Comparison of ENCODE assay signal across 1 cellular context in the genomic region with DNA sequence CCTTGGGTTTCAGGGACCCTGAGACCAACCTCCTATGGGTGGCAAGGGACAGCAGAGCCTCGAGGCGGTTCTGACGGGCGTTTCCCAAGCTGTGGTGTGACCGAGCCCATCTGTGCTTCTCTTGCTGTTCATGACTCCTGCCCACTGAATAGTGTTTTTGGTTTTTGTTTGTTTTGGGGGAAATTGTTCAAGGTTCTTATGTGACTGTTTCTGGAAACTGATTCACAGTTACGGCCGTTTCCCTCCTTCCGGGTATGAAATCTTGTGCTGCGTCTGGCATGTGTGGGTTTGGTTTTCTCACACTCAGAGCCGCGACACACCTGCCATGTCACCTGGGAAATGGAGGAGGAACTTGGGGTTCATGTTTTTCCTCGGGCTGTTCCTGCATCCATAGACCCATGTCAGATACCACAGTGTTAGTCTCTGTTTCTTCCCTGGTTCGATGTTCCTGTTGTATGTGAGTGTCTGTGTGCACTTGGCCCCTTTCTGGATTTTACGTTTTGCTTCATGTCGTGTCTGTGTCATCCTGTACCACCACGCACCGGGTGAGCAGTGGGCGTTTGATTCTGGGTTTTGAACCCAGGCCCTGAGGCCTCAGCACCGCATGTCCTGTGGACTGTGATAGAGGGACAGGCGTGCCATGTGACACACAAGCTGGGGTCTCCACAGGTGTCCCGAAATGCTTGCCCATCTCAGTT.
TF ChIP-seq lines count a peak whose summit lies in the region.

No MANE protein-coding gene starts in this region.

TF ChIP-seq in H1, 55 proteins besides CTCF, POLR2A, EP300 and RAD21:
- TF ChIP-seq FOSL1 (IDR thresholded peaks at IDR 0.05; ENCODE audit: insufficient read depth, low read depth, low read length), result no peak
- no peak for TF ChIP-seq RFX5 (IDR thresholded peaks at IDR 0.05; ENCODE audit: borderline replicate concordance, low read depth, low read length)
- no peak for TF ChIP-seq SP2 (IDR thresholded peaks at IDR 0.05; ENCODE audit: low read length)
- TF ChIP-seq TCF12 (IDR thresholded peaks at IDR 0.05; ENCODE audit: low read depth, low read length), result no peak
- TF ChIP-seq JUN (IDR thresholded peaks at IDR 0.05; ENCODE audit: low read depth, low read length), result no peak
- TF ChIP-seq TAF7 (optimal IDR thresholded peaks at IDR 0.05; ENCODE audit: borderline replicate concordance, low read depth, low read length), result no peak
- TF ChIP-seq TAF1 (IDR thresholded peaks at IDR 0.05; ENCODE audit: low read depth, low read length), result no peak
- TF ChIP-seq, protein P1, sequence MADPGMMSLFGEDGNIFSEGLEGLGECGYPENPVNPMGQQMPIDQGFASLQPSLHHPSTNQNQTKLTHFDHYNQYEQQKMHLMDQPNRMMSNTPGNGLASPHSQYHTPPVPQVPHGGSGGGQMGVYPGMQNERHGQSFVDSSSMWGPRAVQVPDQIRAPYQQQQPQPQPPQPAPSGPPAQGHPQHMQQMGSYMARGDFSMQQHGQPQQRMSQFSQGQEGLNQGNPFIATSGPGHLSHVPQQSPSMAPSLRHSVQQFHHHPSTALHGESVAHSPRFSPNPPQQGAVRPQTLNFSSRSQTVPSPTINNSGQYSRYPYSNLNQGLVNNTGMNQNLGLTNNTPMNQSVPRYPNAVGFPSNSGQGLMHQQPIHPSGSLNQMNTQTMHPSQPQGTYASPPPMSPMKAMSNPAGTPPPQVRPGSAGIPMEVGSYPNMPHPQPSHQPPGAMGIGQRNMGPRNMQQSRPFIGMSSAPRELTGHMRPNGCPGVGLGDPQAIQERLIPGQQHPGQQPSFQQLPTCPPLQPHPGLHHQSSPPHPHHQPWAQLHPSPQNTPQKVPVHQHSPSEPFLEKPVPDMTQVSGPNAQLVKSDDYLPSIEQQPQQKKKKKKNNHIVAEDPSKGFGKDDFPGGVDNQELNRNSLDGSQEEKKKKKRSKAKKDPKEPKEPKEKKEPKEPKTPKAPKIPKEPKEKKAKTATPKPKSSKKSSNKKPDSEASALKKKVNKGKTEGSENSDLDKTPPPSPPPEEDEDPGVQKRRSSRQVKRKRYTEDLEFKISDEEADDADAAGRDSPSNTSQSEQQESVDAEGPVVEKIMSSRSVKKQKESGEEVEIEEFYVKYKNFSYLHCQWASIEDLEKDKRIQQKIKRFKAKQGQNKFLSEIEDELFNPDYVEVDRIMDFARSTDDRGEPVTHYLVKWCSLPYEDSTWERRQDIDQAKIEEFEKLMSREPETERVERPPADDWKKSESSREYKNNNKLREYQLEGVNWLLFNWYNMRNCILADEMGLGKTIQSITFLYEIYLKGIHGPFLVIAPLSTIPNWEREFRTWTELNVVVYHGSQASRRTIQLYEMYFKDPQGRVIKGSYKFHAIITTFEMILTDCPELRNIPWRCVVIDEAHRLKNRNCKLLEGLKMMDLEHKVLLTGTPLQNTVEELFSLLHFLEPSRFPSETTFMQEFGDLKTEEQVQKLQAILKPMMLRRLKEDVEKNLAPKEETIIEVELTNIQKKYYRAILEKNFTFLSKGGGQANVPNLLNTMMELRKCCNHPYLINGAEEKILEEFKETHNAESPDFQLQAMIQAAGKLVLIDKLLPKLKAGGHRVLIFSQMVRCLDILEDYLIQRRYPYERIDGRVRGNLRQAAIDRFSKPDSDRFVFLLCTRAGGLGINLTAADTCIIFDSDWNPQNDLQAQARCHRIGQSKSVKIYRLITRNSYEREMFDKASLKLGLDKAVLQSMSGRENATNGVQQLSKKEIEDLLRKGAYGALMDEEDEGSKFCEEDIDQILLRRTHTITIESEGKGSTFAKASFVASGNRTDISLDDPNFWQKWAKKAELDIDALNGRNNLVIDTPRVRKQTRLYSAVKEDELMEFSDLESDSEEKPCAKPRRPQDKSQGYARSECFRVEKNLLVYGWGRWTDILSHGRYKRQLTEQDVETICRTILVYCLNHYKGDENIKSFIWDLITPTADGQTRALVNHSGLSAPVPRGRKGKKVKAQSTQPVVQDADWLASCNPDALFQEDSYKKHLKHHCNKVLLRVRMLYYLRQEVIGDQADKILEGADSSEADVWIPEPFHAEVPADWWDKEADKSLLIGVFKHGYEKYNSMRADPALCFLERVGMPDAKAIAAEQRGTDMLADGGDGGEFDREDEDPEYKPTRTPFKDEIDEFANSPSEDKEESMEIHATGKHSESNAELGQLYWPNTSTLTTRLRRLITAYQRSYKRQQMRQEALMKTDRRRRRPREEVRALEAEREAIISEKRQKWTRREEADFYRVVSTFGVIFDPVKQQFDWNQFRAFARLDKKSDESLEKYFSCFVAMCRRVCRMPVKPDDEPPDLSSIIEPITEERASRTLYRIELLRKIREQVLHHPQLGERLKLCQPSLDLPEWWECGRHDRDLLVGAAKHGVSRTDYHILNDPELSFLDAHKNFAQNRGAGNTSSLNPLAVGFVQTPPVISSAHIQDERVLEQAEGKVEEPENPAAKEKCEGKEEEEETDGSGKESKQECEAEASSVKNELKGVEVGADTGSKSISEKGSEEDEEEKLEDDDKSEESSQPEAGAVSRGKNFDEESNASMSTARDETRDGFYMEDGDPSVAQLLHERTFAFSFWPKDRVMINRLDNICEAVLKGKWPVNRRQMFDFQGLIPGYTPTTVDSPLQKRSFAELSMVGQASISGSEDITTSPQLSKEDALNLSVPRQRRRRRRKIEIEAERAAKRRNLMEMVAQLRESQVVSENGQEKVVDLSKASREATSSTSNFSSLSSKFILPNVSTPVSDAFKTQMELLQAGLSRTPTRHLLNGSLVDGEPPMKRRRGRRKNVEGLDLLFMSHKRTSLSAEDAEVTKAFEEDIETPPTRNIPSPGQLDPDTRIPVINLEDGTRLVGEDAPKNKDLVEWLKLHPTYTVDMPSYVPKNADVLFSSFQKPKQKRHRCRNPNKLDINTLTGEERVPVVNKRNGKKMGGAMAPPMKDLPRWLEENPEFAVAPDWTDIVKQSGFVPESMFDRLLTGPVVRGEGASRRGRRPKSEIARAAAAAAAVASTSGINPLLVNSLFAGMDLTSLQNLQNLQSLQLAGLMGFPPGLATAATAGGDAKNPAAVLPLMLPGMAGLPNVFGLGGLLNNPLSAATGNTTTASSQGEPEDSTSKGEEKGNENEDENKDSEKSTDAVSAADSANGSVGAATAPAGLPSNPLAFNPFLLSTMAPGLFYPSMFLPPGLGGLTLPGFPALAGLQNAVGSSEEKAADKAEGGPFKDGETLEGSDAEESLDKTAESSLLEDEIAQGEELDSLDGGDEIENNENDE (IDR thresholded peaks at IDR 0.05; ENCODE audit: insufficient replicate concordance, low read length), result no peak
